17 cellular contexts compared by ENCODE assay signal in the genomic region with DNA sequence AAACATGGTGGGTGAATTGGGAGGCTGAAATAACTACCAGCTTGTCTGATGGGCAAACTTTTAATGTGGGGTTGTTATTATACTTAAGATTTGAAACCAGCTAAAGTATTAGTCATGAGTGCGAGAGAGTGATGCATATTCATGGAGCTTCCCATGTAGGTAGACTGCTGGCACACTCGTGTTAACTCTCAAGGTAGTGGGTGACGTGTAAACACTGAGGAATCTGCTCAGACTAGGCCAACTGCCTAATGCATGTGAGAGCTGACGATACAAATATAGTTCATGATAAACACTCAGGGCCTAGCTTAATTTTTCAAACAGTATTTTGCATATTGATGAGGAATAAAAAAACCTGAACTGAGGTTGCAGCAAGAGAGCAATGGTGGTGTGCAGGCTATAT.
DNase-seq lines count a peak whose midpoint lies in the region; ATAC-seq and TF ChIP-seq lines count a peak whose summit lies in the region.
"Had no signal": no experiment of that assay in that cellular context is flagged by ENCODE, and none has a peak within 500 bp of the region (broad histone marks: within the 10 kb centered on the region; RNA-seq: fewer than 3 reads in every experiment).

No MANE protein-coding gene starts in this region.

- H3K27me3 ChIP-seq in foreskin keratinocyte: no peaks in the 10 kb centered on the region
- H3K27me3 ChIP-seq: BLaER1 treated with 17β-estradiol and CSF1 and Interleukin-3, amounts not matched to agents 10 nM and 100 nM had no signal

- peak; percentile 75 for ATAC-seq in foreskin keratinocyte
- ATAC-seq in GM19023 (IDR thresholded peaks at IDR 0.05; ENCODE audit: unreplicated experiment): no peak
- ATAC-seq in GM21723 (IDR thresholded peaks at IDR 0.05; ENCODE audit: unreplicated experiment): no peak

- no peak for TF ChIP-seq CTCF in foreskin keratinocyte (conservative IDR thresholded peaks at IDR 0.05)

- no peak overlapping the region for H3K27ac ChIP-seq in foreskin keratinocyte
- H3K27ac ChIP-seq: BLaER1 treated with 17β-estradiol and CSF1 and Interleukin-3, amounts not matched to agents 10 nM and 100 nM had no signal

- H3K4me1 ChIP-seq in foreskin keratinocyte: peaks cover 9% of the 10 kb centered on the region
- H3K4me1 ChIP-seq: BLaER1 treated with 17β-estradiol and CSF1 and Interleukin-3, amounts not matched to agents 10 nM and 100 nM had no signal

- DNase-seq in ELR (ENCODE audit: low read depth) (peak; percentile 13), amniotic epithelial cell (ENCODE audit: low read depth) (peak; percentile 2), foreskin keratinocyte (peak; percentile 12 to 50), superior temporal gyrus (ENCODE audit: extremely low spot score) (peak; percentile 25), COLO668 (lab: John Stamatoyannopoulos, UW; ENCODE audit: unreplicated experiment) (no peak)
- DNase-seq: ACHN; CD4-positive, CD25-positive, alpha-beta regulatory T cell; DMS153; DMS79 treated with DMSO at 0.1 percent for 48 hours; EL; GDM1; GOT3; H9; KG1 had no signal
